ENCODE assay signal across 25 cellular contexts in genomic region chrX:108443065-108443464, GRCh38. TPM values are rescaled to one million over a fixed set of nuclear protein-coding genes. Genes with fewer than 3 reads are reported as not detected.
A peak's percentile ranks its signal among the peaks of the same experiment; 100 is the strongest.
DNase-seq lines count a peak whose midpoint lies in the region; ATAC-seq, FAIRE-seq and TF ChIP-seq lines count a peak whose summit lies in the region.
"Had no signal": no experiment of that assay in that cellular context is flagged by ENCODE, and none has a peak within 500 bp of the region (broad histone marks: within the 10 kb centered on the region; RNA-seq: fewer than 3 reads in every experiment).

No MANE protein-coding gene starts in this region.

- TF ChIP-seq EP300 in HepG2 (IDR thresholded peaks at IDR 0.05; ENCODE audit: low read depth in 2 of 2, low read length in 2 of 2) = no peak
- TF ChIP-seq EP300 in HepG2 (CRISPR knock-in tag; IDR thresholded peaks at IDR 0.05; ENCODE audit: borderline replicate concordance) = no peak

- H3K4me1 ChIP-seq in HepG2 (ENCODE audit: insufficient read depth, low read length) = peaks cover 21% of the 10 kb centered on the region; the same call in 1 of the 2 replicates
- H3K4me1 ChIP-seq in right lobe of liver = no peaks in the 10 kb centered on the region
- H3K4me1 ChIP-seq in muscle layer of duodenum (ENCODE audit: control insufficient read depth in 1 of 2, insufficient read depth in 2 of 2, low read length in 2 of 2) = peaks cover 0 to 6% of the 10 kb centered on the region in 2 donors
- H3K4me1 ChIP-seq in OCI-LY7 (ENCODE audit: insufficient read depth, low read length, poor library complexity, severe bottlenecking) = no peaks in the 10 kb centered on the region
- H3K4me1 ChIP-seq: upper lobe of right lung had no signal

- DNase-seq in HepG2 (ENCODE audit: low spot score) = no peak
- no peak for DNase-seq in right lobe of liver
- no peak for DNase-seq in choroid plexus epithelial cell (ENCODE audit: low read depth)
- DNase-seq in OCI-LY7 (ENCODE audit: low spot score) = no peak
- no peak for DNase-seq in NCI-H2227 treated with DMSO at 0.1 percent for 48 hours (lab: John Stamatoyannopoulos, UW)
- DNase-seq: activated CD4-positive, alpha-beta memory T cell treated with anti-CD3 and anti-CD28 coated beads, Interleukin-2, amount 10 ng/mL, durations not matched to agents 7 days and 5 days; activated naive CD8-positive, alpha-beta T cell treated with anti-CD3 and anti-CD28 coated beads, Interleukin-2, amount 50 U/mL, for 24 hours; activated T-cell treated with anti-CD3 and anti-CD28 coated beads, Interleukin-2, amount 50 U/mL, for 48 hours; Caco-2; cerebellar nuclear complex; GDM1; glutamatergic neuron; NCI-H1048; OCI-M1; ovary; upper lobe of right lung had no signal

- no TSS peak for BruUV-seq in HepG2 (replicated peaks; lab: Mats Ljungman, UMichigan)
- no TSS peak for BruUV-seq in OCI-LY7 (replicated peaks; lab: Mats Ljungman, UMichigan)

- CTCF ChIA-PET in HepG2 (lab: Yijun Ruan, JAX; ENCODE audit: low intra/inter-chr PET ratio, low total read pairs) = no interaction called here
- CTCF ChIA-PET in OCI-LY7 (lab: Charles Lee; ENCODE audit: unreplicated experiment) = no interaction called here

- no peaks in the 10 kb centered on the region for H3K36me3 ChIP-seq in HepG2 (replicated peaks in 1 of 2; ENCODE audit: control insufficient read depth in 1 of 2, insufficient read depth in 2 of 2, low read length in 2 of 2)
- no peaks in the 10 kb centered on the region for H3K36me3 ChIP-seq in right lobe of liver
- no peaks in the 10 kb centered on the region for H3K36me3 ChIP-seq in muscle layer of duodenum (ENCODE audit: control insufficient read depth in 1 of 2, insufficient read depth in 2 of 2, low read length in 2 of 2)
- no peaks in the 10 kb centered on the region for H3K36me3 ChIP-seq in OCI-LY7 (ENCODE audit: insufficient read depth, low read length)
- H3K36me3 ChIP-seq: ovary, upper lobe of right lung had no signal

- H3K27me3 ChIP-seq in HepG2 (ENCODE audit: control insufficient read depth in 1 of 2, insufficient read depth in 2 of 2, low read length in 2 of 2) (no peaks in the 10 kb centered on the region; a peak in 1 of 5 replicates), right lobe of liver (no peaks in the 10 kb centered on the region), muscle layer of duodenum (ENCODE audit: low read depth, low read length) (no peaks in the 10 kb centered on the region)
- H3K27me3 ChIP-seq: ovary, upper lobe of right lung had no signal

- TF ChIP-seq POLR2A in HepG2 (IDR thresholded peaks at IDR 0.05; ENCODE audit: insufficient read depth in 1 of 2, low read depth in 2 of 2, low read length in 2 of 2) (no peak), right lobe of liver (IDR thresholded peaks at IDR 0.05) (no peak)

- H3K9me3 ChIP-seq in HepG2 (ENCODE audit: low read length) (no peaks in the 10 kb centered on the region), right lobe of liver (no peaks in the 10 kb centered on the region), muscle layer of duodenum (ENCODE audit: control insufficient read depth in 1 of 2, low read length in 2 of 2) (no peaks in the 10 kb centered on the region), OCI-LY7 (ENCODE audit: low read length) (no peaks in the 10 kb centered on the region)
- H3K9me3 ChIP-seq: Caco-2, ovary, upper lobe of right lung had no signal

- TF ChIP-seq RAD21 in HepG2 (CRISPR knock-in tag; IDR thresholded peaks at IDR 0.05) = no peak

- no peak overlapping the region for H2AFZ ChIP-seq in HepG2 (ENCODE audit: low read length)
- no peak overlapping the region for H2AFZ ChIP-seq in OCI-LY7 (ENCODE audit: low read length)

- 82% methylated on average over 1 of the region's 1 CpG for WGBS in HepG2 (ENCODE audit: low lambda C conversion rate)
- 80% methylated on average over 1 of the region's 1 CpG for WGBS in right lobe of liver (ENCODE audit: insufficient coverage, low coverage, low lambda C conversion rate, missing lambda C conversion rate)

- ATAC-seq in HepG2 (no peak), right lobe of liver (no peak), HG02852 (IDR thresholded peaks at IDR 0.05; ENCODE audit: unreplicated experiment) (no peak), GM21381 (IDR thresholded peaks at IDR 0.05; ENCODE audit: unreplicated experiment) (no peak)
- ATAC-seq: activated naive CD8-positive, alpha-beta T cell treated with anti-CD3 and anti-CD28 coated beads, Interleukin-2, amount 50 U/mL, for 24 hours; HCT116; K562; stimulated activated effector memory CD8-positive, alpha-beta T cell treated with anti-CD3 and anti-CD28 coated beads, Interleukin-12 subunit alpha, Interleukin-12 subunit beta, amount 100 ng/mL, for 72 hours; upper lobe of right lung had no signal

- POLR2A ChIA-PET in HepG2 (lab: Yijun Ruan, JAX) (no interaction called here), OCI-LY7 (lab: Charles Lee) (no interaction called here)

- H3K27ac ChIP-seq in HepG2 (ENCODE audit: extremely low read length, insufficient read depth, low read length) = no peak overlapping the region
- no peak overlapping the region for H3K27ac ChIP-seq in right lobe of liver
- H3K27ac ChIP-seq in muscle layer of duodenum (ENCODE audit: low read length) = peak overlapping the region; percentile 60
- H3K27ac ChIP-seq in OCI-LY7 (ENCODE audit: low read depth, low read length, poor library complexity, severe bottlenecking) = no peak overlapping the region
- H3K27ac ChIP-seq: ovary, skin epidermis, upper lobe of right lung had no signal

- H3K4me2 ChIP-seq in HepG2 (ENCODE audit: low read depth, low read length) (peak overlapping the region; percentile 23; the same call in 1 of the 2 replicates), OCI-LY7 (ENCODE audit: low read length) (no peak overlapping the region)

- H4K20me1 ChIP-seq in HepG2 (ENCODE audit: insufficient read depth, low read length) (no peaks in the 10 kb centered on the region), OCI-LY7 (ENCODE audit: insufficient read depth, low read length) (no peaks in the 10 kb centered on the region)

- no peak overlapping the region for H3K9ac ChIP-seq in HepG2 (ENCODE audit: insufficient read depth, low read depth, low read length)

- intact Hi-C loops in HepG2 (cut with micrococcal nuclease; ENCODE audit: unreplicated experiment) = no loop called here
- intact Hi-C loops in right lobe of liver (cut with DNase I) = no loop called here
- intact Hi-C loops in OCI-LY7 (cut with micrococcal nuclease; ENCODE audit: unreplicated experiment) = no loop called here

- no peak overlapping the region for H3K4me3 ChIP-seq in HepG2 (replicated peaks in 1 of 3; ENCODE audit: insufficient read depth in 1 of 3, low read depth in 2 of 3, low read length in 3 of 3)
- H3K4me3 ChIP-seq in right lobe of liver = no peak overlapping the region
- H3K4me3 ChIP-seq in choroid plexus epithelial cell (ENCODE audit: low read depth, low read length) = peak overlapping the region; percentile 72
- peak overlapping the region; percentile 11 to 68 for H3K4me3 ChIP-seq in muscle layer of duodenum (ENCODE audit: low read depth in 1 of 2, low read length in 2 of 2)
- no peak overlapping the region for H3K4me3 ChIP-seq in OCI-LY7 (ENCODE audit: low read depth, low read length, poor library complexity, severe bottlenecking)
- H3K4me3 ChIP-seq: K562, skin epidermis, upper lobe of right lung had no signal

- no peaks in the 10 kb centered on the region for H3K9me2 ChIP-seq in OCI-LY7 (ENCODE audit: insufficient read depth, low read length)

- H3K79me2 ChIP-seq in HepG2 (ENCODE audit: insufficient read depth, low read length) (peaks cover 21% of the 10 kb centered on the region), OCI-LY7 (ENCODE audit: insufficient read depth, low read depth, low read length) (no peaks in the 10 kb centered on the region)

- in situ Hi-C loops in HepG2 (cut with HindIII; ENCODE audit: extremely low pct_ligation_motif_present, low pct_unique_long_range_greater_than_20kb) = no loop called here

- FAIRE-seq in HepG2 (lab: Jason Lieb, UNC) = no peak
- FAIRE-seq: GM12892, islet of Langerhans, K562 had no signal

- no peak for TF ChIP-seq CTCF in HepG2 (CRISPR knock-in tag; IDR thresholded peaks at IDR 0.05)
- TF ChIP-seq CTCF in right lobe of liver (IDR thresholded peaks at IDR 0.05) = no peak
- no peak for TF ChIP-seq CTCF in choroid plexus epithelial cell (conservative IDR thresholded peaks at IDR 0.05; ENCODE audit: low read depth, low read length)
- no peak for TF ChIP-seq CTCF in OCI-LY7 (conservative IDR thresholded peaks at IDR 0.05; ENCODE audit: low read length)

RNA-seq across cellular contexts. Expression of gene COL4A5, which starts 3.4 kb away (rescaled TPM):
- 11.9 and 39.5 TPM in 2 replicates for total RNA-seq in HepG2 (2016; rRNA removed; fragmentation: Illumina TruSeq; extraction: Trizol)
- total RNA-seq in HepG2 (2016; cell fraction: cytosol; rRNA removed; fragmentation: Illumina TruSeq; extraction: Trizol; ENCODE audit: low read depth) = 2.5 and 3.4 TPM in 2 replicates
- 12.2 and 38.9 TPM in 2 replicates for total RNA-seq in HepG2 (2016; cell fraction: insoluble cytoplasmic fraction; rRNA removed; fragmentation: Illumina TruSeq; extraction: Trizol)
- total RNA-seq in HepG2 (2016; cell fraction: membrane; rRNA removed; fragmentation: Illumina TruSeq; extraction: Trizol) = 3.4 and 3.8 TPM in 2 replicates
- 76.8 and 85.6 TPM in 2 replicates for total RNA-seq in HepG2 (2016; cell fraction: nucleus; rRNA removed; fragmentation: Illumina TruSeq; extraction: Trizol)
- polyA plus RNA-seq in HepG2 (2011; rRNA removed) = 45.5 and 56.1 TPM in 2 replicates
- polyA plus RNA-seq in HepG2 (2011; cell fraction: cytosol; rRNA removed) = 21.1 and 26.2 TPM in 2 replicates
- polyA plus RNA-seq in HepG2 (2011; cell fraction: nucleus; rRNA removed) = 184 and 189 TPM in 2 replicates
- polyA plus RNA-seq in HepG2 (2012) = 30.2 and 35.5 TPM in 2 replicates
- polyA plus RNA-seq in HepG2 (2016; cell fraction: cytosol; fragmentation: Illumina TruSeq; extraction: Trizol; ENCODE audit: low read depth) = 1.0 and 1.3 TPM in 2 replicates
- 8.9 and 10.2 TPM in 2 replicates for polyA plus RNA-seq in HepG2 (2016; cell fraction: insoluble cytoplasmic fraction; fragmentation: Illumina TruSeq; extraction: Trizol; ENCODE audit: low read depth)
- polyA plus RNA-seq in HepG2 (2016; cell fraction: membrane; fragmentation: Illumina TruSeq; extraction: Trizol; ENCODE audit: low read depth) = 1.7 and 2.0 TPM in 2 replicates
- polyA plus RNA-seq in HepG2 (2016; cell fraction: nucleus; fragmentation: Illumina TruSeq; extraction: Trizol; ENCODE audit: insufficient read depth, low read depth) = 80.2 and 86.9 TPM in 2 replicates
- 46.1 and 140 TPM in 2 replicates for polyA minus RNA-seq in HepG2 (2011; rRNA and poly(A)+ RNA removed; ENCODE audit: low replicate concordance)
- 9.9 and 14.3 TPM in 2 replicates for polyA minus RNA-seq in HepG2 (2011; cell fraction: cytosol; rRNA and poly(A)+ RNA removed)
- polyA minus RNA-seq in HepG2 (2011; cell fraction: nucleus; rRNA and poly(A)+ RNA removed) = 77.4 and 88.1 TPM in 2 replicates
- 1 to 10 TPM in 4 of 6 experiments, under 1 TPM in 2; 0.65 to 4.0 (median 1.6) TPM for total RNA-seq in right lobe of liver
- total RNA-seq in OCI-LY7 (2014; rRNA removed; shearing (Covaris generic)) = not detected in 2 replicates
- total RNA-seq in OCI-LY7 (2022) = not detected in 2 replicates
- total RNA-seq: activated CD4-positive, alpha-beta memory T cell treated with anti-CD3 and anti-CD28 coated beads, Interleukin-2, amount 10 ng/mL, durations not matched to agents 7 days and 5 days had no signal

RNA-seq across cellular contexts. Expression of gene COL4A6, which starts 4.8 kb away (rescaled TPM):
- total RNA-seq in HepG2 (2016; rRNA removed; fragmentation: Illumina TruSeq; extraction: Trizol) = 3.6 and 8.2 TPM in 2 replicates
- total RNA-seq in HepG2 (2016; cell fraction: cytosol; rRNA removed; fragmentation: Illumina TruSeq; extraction: Trizol; ENCODE audit: low read depth) = 0.40 and 0.71 TPM in 2 replicates
- total RNA-seq in HepG2 (2016; cell fraction: insoluble cytoplasmic fraction; rRNA removed; fragmentation: Illumina TruSeq; extraction: Trizol) = 4.0 and 8.5 TPM in 2 replicates
- total RNA-seq in HepG2 (2016; cell fraction: membrane; rRNA removed; fragmentation: Illumina TruSeq; extraction: Trizol) = 1.1 and 1.2 TPM in 2 replicates
- 10.9 and 12.9 TPM in 2 replicates for total RNA-seq in HepG2 (2016; cell fraction: nucleus; rRNA removed; fragmentation: Illumina TruSeq; extraction: Trizol)
- polyA plus RNA-seq in HepG2 (2011; rRNA removed) = 4.5 and 7.1 TPM in 2 replicates
- 2.5 and 3.1 TPM in 2 replicates for polyA plus RNA-seq in HepG2 (2011; cell fraction: cytosol; rRNA removed)
- 15.8 and 15.9 TPM in 2 replicates for polyA plus RNA-seq in HepG2 (2011; cell fraction: nucleus; rRNA removed)
- polyA plus RNA-seq in HepG2 (2012) = 4.1 and 6.0 TPM in 2 replicates
- polyA plus RNA-seq in HepG2 (2016; cell fraction: cytosol; fragmentation: Illumina TruSeq; extraction: Trizol; ENCODE audit: low read depth) = 0.24 and 0.27 TPM in 2 replicates
- polyA plus RNA-seq in HepG2 (2016; cell fraction: insoluble cytoplasmic fraction; fragmentation: Illumina TruSeq; extraction: Trizol; ENCODE audit: low read depth) = 2.2 and 2.8 TPM in 2 replicates
- 0.55 and 0.85 TPM in 2 replicates for polyA plus RNA-seq in HepG2 (2016; cell fraction: membrane; fragmentation: Illumina TruSeq; extraction: Trizol; ENCODE audit: low read depth)
- 13.3 and 14.6 TPM in 2 replicates for polyA plus RNA-seq in HepG2 (2016; cell fraction: nucleus; fragmentation: Illumina TruSeq; extraction: Trizol; ENCODE audit: insufficient read depth, low read depth)
- 4.2 and 45.1 TPM in 2 replicates for polyA minus RNA-seq in HepG2 (2011; rRNA and poly(A)+ RNA removed; ENCODE audit: low replicate concordance)
- polyA minus RNA-seq in HepG2 (2011; cell fraction: cytosol; rRNA and poly(A)+ RNA removed) = 2.5 and 2.7 TPM in 2 replicates
- polyA minus RNA-seq in HepG2 (2011; cell fraction: nucleus; rRNA and poly(A)+ RNA removed) = 11.2 and 13.7 TPM in 2 replicates
- total RNA-seq in right lobe of liver = under 1 TPM in 2 of 6 experiments, not detected in 4; 0.02 to 0.05 TPM
- total RNA-seq in OCI-LY7 (2014; rRNA removed; shearing (Covaris generic)) = 0.08 TPM in 1 of 2 replicates, not detected in the other
- total RNA-seq in OCI-LY7 (2022) = not detected in 2 replicates
- total RNA-seq: activated CD4-positive, alpha-beta memory T cell treated with anti-CD3 and anti-CD28 coated beads, Interleukin-2, amount 10 ng/mL, durations not matched to agents 7 days and 5 days had no signal
- polyA plus RNA-seq: K562 had no signal

Comparison
In these comparisons a context has a peak if more than half of its experiments do, and no peak if none do; other contexts are left out.
1. H3K4me3 ChIP-seq: peak in choroid plexus epithelial cell (single experiment) and muscle layer of duodenum (2 of 2); none in HepG2 (0 of 3), right lobe of liver (0 of 3) and OCI-LY7 (single experiment).